9 cellular contexts compared by ENCODE assay signal in genomic region chr4:143338313-143338712, GRCh38. TPM values are rescaled to one million over a fixed set of nuclear protein-coding genes. Genes with fewer than 3 reads are reported as not detected.
DNase-seq lines count a peak whose midpoint lies in the region; ATAC-seq and TF ChIP-seq lines count a peak whose summit lies in the region.
"Had no signal": no experiment of that assay in that cellular context is flagged by ENCODE, and none has a peak within 500 bp of the region (broad histone marks: within the 10 kb centered on the region; RNA-seq: fewer than 3 reads in every experiment).

No MANE protein-coding gene starts in this region.

- H2AFZ ChIP-seq in hepatocyte: no peak overlapping the region

- no peaks in the 10 kb centered on the region for H3K9me3 Mint-ChIP-seq in activated B cell treated with CpG ODN at 0.5 μM for 24 hours
- no peaks in the 10 kb centered on the region for H3K9me3 Mint-ChIP-seq in activated naive CD4-positive, alpha-beta T cell treated with anti-CD3 and anti-CD28 coated beads, Interleukin-2, amount 50 U/mL, for 72 hours

- DNase-seq in activated B cell treated with CpG ODN at 0.5 μM for 24 hours (no peak), hepatocyte (ENCODE audit: low spot score) (no peak), skeletal muscle cell (ENCODE audit: low read depth) (no peak)
- DNase-seq in activated naive CD4-positive, alpha-beta T cell treated with anti-CD3 and anti-CD28 coated beads, Interleukin-2, amount 50 U/mL, for 72 hours (ENCODE audit: low spot score in 2 of 2): no peak
- no peak for DNase-seq in activated effector memory CD4-positive, alpha-beta T cell treated with anti-CD3 and anti-CD28 coated beads, Interleukin-2, amount 50 U/mL, for 16 hours
- DNase-seq: activated CD4-positive, alpha-beta T cell treated with anti-CD3 and anti-CD28 coated beads for 1 hour had no signal

- H3K9me3 ChIP-seq in DOHH2 (ENCODE audit: control insufficient read depth, insufficient read depth, low read length): no peaks in the 10 kb centered on the region
- H3K9me3 ChIP-seq in hepatocyte (ENCODE audit: low read depth): no peaks in the 10 kb centered on the region

- H3K4me3 Mint-ChIP-seq in activated B cell treated with CpG ODN at 0.5 μM for 24 hours: peak overlapping the region; percentile 95

- H3K27ac ChIP-seq in DOHH2 (ENCODE audit: low read depth, low read length) (no peak overlapping the region), hepatocyte (peak overlapping the region; percentile 94)

- peak overlapping the region; percentile 92 for H3K4me2 ChIP-seq in DOHH2 (ENCODE audit: low read length)
- H3K4me2 ChIP-seq in hepatocyte: peak overlapping the region; percentile 83

- H3K4me1 ChIP-seq in DOHH2 (ENCODE audit: control insufficient read depth, low read length) (peaks cover 30% of the 10 kb centered on the region), hepatocyte (ENCODE audit: insufficient read depth) (peaks cover under 1% of the 10 kb centered on the region)

- H3F3A ChIP-seq in DOHH2 (ENCODE audit: control insufficient read depth, insufficient read depth): peaks cover 6% of the 10 kb centered on the region; the same call in 1 of the 2 replicates

- CTCF ChIA-PET in activated B cell treated with CpG ODN at 0.5 μM for 24 hours (lab: Charles Lee): no interaction called here

- intact Hi-C loops in activated B cell treated with CpG ODN at 0.5 μM for 24 hours (cut with micrococcal nuclease): loop anchor here (10.0 kb wide), 1 partner anchor 1704 kb away; the partner anchor contains the start of gene IL15

- TF ChIP-seq CTCF in DOHH2 (IDR thresholded peaks at IDR 0.05; ENCODE audit: low read depth, low read length, poor library complexity, severe bottlenecking) (no peak), activated B cell treated with CpG ODN at 0.5 μM for 24 hours (IDR thresholded peaks at IDR 0.05) (no peak), hepatocyte (IDR thresholded peaks at IDR 0.05; ENCODE audit: poor library complexity) (no peak)

- POLR2A ChIA-PET in activated B cell treated with CpG ODN at 0.5 μM for 24 hours (lab: Charles Lee): interaction anchor here (2.8 kb wide), 1 partner anchor 19 kb away, joined by 31 read pairs; no protein-coding TSS in a partner anchor

- no peak for ATAC-seq in activated B cell treated with CpG ODN at 0.5 μM for 24 hours (ENCODE audit: low read depth)
- ATAC-seq in GM18519 (IDR thresholded peaks at IDR 0.05; ENCODE audit: low FRiP score, unreplicated experiment): no peak
- ATAC-seq in GM19395 (IDR thresholded peaks at IDR 0.05; ENCODE audit: unreplicated experiment): no peak
- no peak for ATAC-seq in activated naive CD4-positive, alpha-beta T cell treated with anti-CD3 and anti-CD28 coated beads, Interleukin-2, amount 50 U/mL, for 72 hours

- no peaks in the 10 kb centered on the region for H3K36me3 Mint-ChIP-seq in activated B cell treated with CpG ODN at 0.5 μM for 24 hours (ENCODE audit: low read depth)
- H3K36me3 Mint-ChIP-seq in activated naive CD4-positive, alpha-beta T cell treated with anti-CD3 and anti-CD28 coated beads, Interleukin-2, amount 50 U/mL, for 72 hours: peaks cover 0 to 18% of the 10 kb centered on the region in 2 donors

- peaks cover 15% of the 10 kb centered on the region for H3K27me3 Mint-ChIP-seq in activated B cell treated with CpG ODN at 0.5 μM for 24 hours

- H3K9me2 ChIP-seq in DOHH2 (replicated peaks; ENCODE audit: control insufficient read depth, low read length) (no peaks in the 10 kb centered on the region), hepatocyte (replicated peaks; ENCODE audit: insufficient read depth) (no peaks in the 10 kb centered on the region)

- H3K27me3 ChIP-seq in DOHH2 (ENCODE audit: control insufficient read depth, low read length): peaks cover 7% of the 10 kb centered on the region
- H3K27me3 ChIP-seq in hepatocyte: no peaks in the 10 kb centered on the region

- no peaks in the 10 kb centered on the region; the same call in 1 of the 2 replicates for H3K36me3 ChIP-seq in DOHH2 (ENCODE audit: control insufficient read depth, low read length)
- H3K36me3 ChIP-seq in hepatocyte (replicated peaks; ENCODE audit: insufficient read depth, low read depth): no peaks in the 10 kb centered on the region

- H4K20me1 ChIP-seq in DOHH2 (ENCODE audit: control insufficient read depth, insufficient read depth, low read depth, low read length) (no peaks in the 10 kb centered on the region), hepatocyte (ENCODE audit: insufficient read depth, poor library complexity, severe bottlenecking) (peaks cover 23% of the 10 kb centered on the region)

- peak overlapping the region; percentile 95 for H3K4me3 ChIP-seq in DOHH2 (ENCODE audit: low read length)
- peak overlapping the region; percentile 95 for H3K4me3 ChIP-seq in hepatocyte
- peak overlapping the region; percentile 84 for H3K4me3 ChIP-seq in skeletal muscle cell (ENCODE audit: low read depth, low read length)

- no peak overlapping the region for H3K27ac Mint-ChIP-seq in activated B cell treated with CpG ODN at 0.5 μM for 24 hours
- no peak overlapping the region for H3K27ac Mint-ChIP-seq in activated naive CD4-positive, alpha-beta T cell treated with anti-CD3 and anti-CD28 coated beads, Interleukin-2, amount 50 U/mL, for 72 hours

- 36% methylated on average over 5 of the region's 5 CpGs for WGBS in hepatocyte (ENCODE audit: low lambda C conversion rate, missing lambda C conversion rate)

- H3K79me2 ChIP-seq in DOHH2 (ENCODE audit: control insufficient read depth, low read length) (peaks cover 54% of the 10 kb centered on the region), hepatocyte (peaks cover 9% of the 10 kb centered on the region)

- peaks cover 14% of the 10 kb centered on the region for H3K4me1 Mint-ChIP-seq in activated B cell treated with CpG ODN at 0.5 μM for 24 hours

RNA-seq across cellular contexts. Expression of gene GAB1, which starts 1.6 kb away (rescaled TPM):
- total RNA-seq in activated B cell treated with CpG ODN at 0.5 μM for 24 hours (11.9 and 12.0 TPM in 2 replicates), hepatocyte (30.7 and 37.5 TPM in 2 replicates)
- polyA plus RNA-seq in hepatocyte: 6.0 and 10.9 TPM in 2 replicates
- 1 to 10 TPM in 1 of 2 donors, not detected in 1; 3.2 TPM for total RNA-seq in activated naive CD4-positive, alpha-beta T cell treated with anti-CD3 and anti-CD28 coated beads, Interleukin-2, amount 50 U/mL, for 72 hours
